In genomic region chr12:113639474-113639873, GRCh38 we compare ENCODE assay signal across 19 cellular contexts.
DNase-seq lines count a peak whose midpoint lies in the region; ATAC-seq, FAIRE-seq and TF ChIP-seq lines count a peak whose summit lies in the region.
"Had no signal": no experiment of that assay in that cellular context is flagged by ENCODE, and none has a peak within 500 bp of the region (broad histone marks: within the 10 kb centered on the region; RNA-seq: fewer than 3 reads in every experiment).

No MANE protein-coding gene starts in this region.

- H2AFZ ChIP-seq in H1 (ENCODE audit: low read length) (no peak overlapping the region), Karpas-422 (ENCODE audit: low read length) (no peak overlapping the region)

- H3K79me2 ChIP-seq in H1 (ENCODE audit: control insufficient read depth in 1 of 2, insufficient read depth in 2 of 2, low read length in 2 of 2) (no peaks in the 10 kb centered on the region), Karpas-422 (ENCODE audit: low read length) (no peaks in the 10 kb centered on the region)

- H3K4me3 ChIP-seq in H1 (ENCODE audit: extremely low read depth in 1 of 4, insufficient read depth in 2 of 4, low read depth in 3 of 4, low read length in 4 of 4): no peak overlapping the region
- H3K4me3 ChIP-seq in Karpas-422 (ENCODE audit: low read length): no peak overlapping the region

- no peak for ATAC-seq in WTC11

- H3K18ac ChIP-seq in H1 (ENCODE audit: extremely low read depth, low read length): no peak overlapping the region

- H4K91ac ChIP-seq in H1 (replicated peaks; ENCODE audit: insufficient read length, low read length): peak overlapping the region; percentile 62

- H3K79me1 ChIP-seq in H1 (ENCODE audit: low read depth, low read length): no peaks in the 10 kb centered on the region

- H3K23me2 ChIP-seq in H1 (ENCODE audit: low read depth, low read length): peaks cover 2% of the 10 kb centered on the region; the same call in 1 of the 2 replicates

- H3K36me3 Mint-ChIP-seq in WTC11 (no peaks in the 10 kb centered on the region), nephron (ENCODE audit: low read depth) (no peaks in the 10 kb centered on the region), type B pancreatic cell (no peaks in the 10 kb centered on the region)
- H3K36me3 Mint-ChIP-seq: CD4-positive, CD25-positive, alpha-beta regulatory T cell; CD8-positive, alpha-beta memory T cell had no signal

- H4K5ac ChIP-seq in H1 (ENCODE audit: insufficient read length, low read depth, low read length): no peak overlapping the region

- no peaks in the 10 kb centered on the region for H3K9me2 ChIP-seq in Karpas-422 (replicated peaks; ENCODE audit: insufficient read depth, low read length)

- H3K4me1 Mint-ChIP-seq in WTC11 (peaks cover 44% of the 10 kb centered on the region), nephron (peaks cover 11% of the 10 kb centered on the region), type B pancreatic cell (ENCODE audit: unreplicated experiment) (peaks cover 3% of the 10 kb centered on the region)

- H3K4me3 Mint-ChIP-seq in WTC11 (peak overlapping the region; percentile 71), nephron (peak overlapping the region; percentile 65 to 80 (median 69)), type B pancreatic cell (peak overlapping the region; percentile 64)
- H3K4me3 Mint-ChIP-seq: CD4-positive, CD25-positive, alpha-beta regulatory T cell; CD8-positive, alpha-beta memory T cell had no signal

- H2BK20ac ChIP-seq in H1 (ENCODE audit: low read length): peak overlapping the region; percentile 72; the same call in 1 of the 2 replicates

- no peak overlapping the region for H3K56ac ChIP-seq in H1 (replicated peaks; ENCODE audit: insufficient read length, low read depth, low read length)

- H2BK15ac ChIP-seq in H1 (ENCODE audit: low read length): 0 out of 2 replicates have a peak overlapping the region, but pooled peaks have one; percentile 88

- H4K20me1 ChIP-seq in H1 (replicated peaks in 1 of 2; ENCODE audit: control insufficient read depth in 1 of 2, insufficient read depth in 2 of 2, low read length in 2 of 2) (no peaks in the 10 kb centered on the region), Karpas-422 (ENCODE audit: insufficient read depth, low read depth, low read length) (no peaks in the 10 kb centered on the region)

- POLR2A ChIA-PET in WTC11 (lab: Charles Lee) (no interaction called here), H1 (lab: Charles Lee; ENCODE audit: partially characterized antibody) (no interaction called here)

- H2BK5ac ChIP-seq in H1 (ENCODE audit: low read depth, low read length): no peak overlapping the region

- H3K27me3 Mint-ChIP-seq in WTC11 (ENCODE audit: low read depth) (peaks cover 18% of the 10 kb centered on the region), nephron (ENCODE audit: low read depth) (peaks cover 87% of the 10 kb centered on the region), type B pancreatic cell (peaks cover 75% of the 10 kb centered on the region)

- no peak overlapping the region; a peak in 1 of 4 replicates for H3K4me2 ChIP-seq in H1 (ENCODE audit: insufficient read depth in 1 of 2, low read depth in 2 of 2, low read length in 2 of 2)
- H3K4me2 ChIP-seq in Karpas-422 (ENCODE audit: low read depth, low read length, poor library complexity, severe bottlenecking): no peak overlapping the region

- H4K8ac ChIP-seq in H1 (ENCODE audit: extremely low read depth, insufficient read depth, low read length): 0 out of 2 replicates have a peak overlapping the region, but pooled peaks have one; percentile 7

- H2BK120ac ChIP-seq in H1 (replicated peaks; ENCODE audit: low read depth, low read length): no peak overlapping the region

- H3K27ac Mint-ChIP-seq in WTC11: no peak overlapping the region
- H3K27ac Mint-ChIP-seq in nephron: no peak overlapping the region
- H3K27ac Mint-ChIP-seq in type B pancreatic cell: no peak overlapping the region
- H3K27ac Mint-ChIP-seq: CD4-positive, CD25-positive, alpha-beta regulatory T cell; CD8-positive, alpha-beta memory T cell; H9 had no signal

- FAIRE-seq in H1 (lab: Jason Lieb, UNC): no peak
- FAIRE-seq: A204.1, GM12892, GM18507 had no signal

- peaks cover 0 to 4% (median 0%) of the 10 kb centered on the region in 4 experiments; a peak in 3 of 7 replicates for H3K27me3 ChIP-seq in H1 (replicated peaks in 1 of 4; ENCODE audit: control insufficient read depth in 3 of 4, extremely low read depth in 1 of 4, insufficient read depth in 3 of 4, low read length in 3 of 4)
- no peaks in the 10 kb centered on the region for H3K27me3 ChIP-seq in Karpas-422 (ENCODE audit: low read length)

- no peak for DNase-seq in WTC11 (ENCODE audit: low spot score)
- no peak for DNase-seq in H1 (ENCODE audit: low read depth in 1 of 2, low spot score in 2 of 2)
- DNase-seq in type B pancreatic cell (ENCODE audit: extremely low spot score, unreplicated experiment): no peak
- no peak for DNase-seq in Karpas-422
- DNase-seq in stimulated activated CD4-positive, alpha-beta T cell treated with anti-CD3 and anti-CD28 coated beads, Interleukin-4, amount 100 ng/mL, for 4 hours: no peak
- DNase-seq in NCI-H1436 (lab: John Stamatoyannopoulos, UW): no peak
- DNase-seq: ACHN; BE2C; C1 segment of cervical spinal cord; CD4-positive, CD25-positive, alpha-beta regulatory T cell; CD8-positive, alpha-beta memory T cell; COR-L47; GDM1; GOT3; H9 had no signal

- no peaks in the 10 kb centered on the region for H3K9me3 ChIP-seq in H1 (ENCODE audit: insufficient read depth in 2 of 2, low read depth in 1 of 2, low read length in 1 of 2)
- H3K9me3 ChIP-seq in Karpas-422 (ENCODE audit: low read length): no peaks in the 10 kb centered on the region
- H3K9me3 ChIP-seq: BE2C had no signal

- WGBS in H1 (ENCODE audit: extremely low coverage in 1 of 2, insufficient coverage in 1 of 2, insufficient read length in 1 of 2, insufficient replicate concordance in 2 of 2, low coverage in 1 of 2, low lambda C conversion rate in 2 of 2, missing lambda C conversion rate in 1 of 2), 2 experiments: 84% methylated on average over 10 of the region's 10 CpGs; no CpG with 5 or more reads in 1 of the 2 experiments

- TF ChIP-seq CTCF in WTC11 (IDR thresholded peaks at IDR 0.05) (no peak), H1 (IDR thresholded peaks at IDR 0.05; ENCODE audit: control extremely low read depth in 1 of 3, insufficient read depth in 1 of 3, low read depth in 1 of 3, low read length in 3 of 3) (no peak), nephron (IDR thresholded peaks at IDR 0.05; ENCODE audit: unreplicated experiment in 3 of 3) (no peak), type B pancreatic cell (conservative IDR thresholded peaks at IDR 0.05) (no peak)

- no peak overlapping the region for H3K23ac ChIP-seq in H1 (ENCODE audit: insufficient read length)

- H3K27ac ChIP-seq in H1 (ENCODE audit: low read depth, low read length) (no peak overlapping the region), Karpas-422 (ENCODE audit: low read length) (no peak overlapping the region)

- no peak overlapping the region for H3K14ac ChIP-seq in H1 (ENCODE audit: insufficient read length)

- no peak for TF ChIP-seq EP300 in H1 (IDR thresholded peaks at IDR 0.05; ENCODE audit: borderline replicate concordance in 1 of 2, low read depth in 2 of 2, low read length in 2 of 2)

- H3K36me3 ChIP-seq in H1 (ENCODE audit: control insufficient read depth in 2 of 4, insufficient read depth in 4 of 4, low read length in 3 of 4) (no peaks in the 10 kb centered on the region; a peak in 2 of 8 replicates), Karpas-422 (ENCODE audit: insufficient read depth, low read length) (no peaks in the 10 kb centered on the region)
- H3K36me3 ChIP-seq: BE2C had no signal

- no peak for TF ChIP-seq RAD21 in H1 (IDR thresholded peaks at IDR 0.05 in 1 of 2, conservative IDR thresholded peaks at IDR 0.05 in 1 of 2; ENCODE audit: low read depth in 2 of 2, low read length in 2 of 2)

- H3K9ac ChIP-seq in H1 (replicated peaks in 1 of 4; ENCODE audit: extremely low read depth in 1 of 4, low read depth in 3 of 4, low read length in 3 of 4) (no peak overlapping the region), Karpas-422 (ENCODE audit: low read length) (no peak overlapping the region)

- no peak overlapping the region for H3K4ac ChIP-seq in H1 (replicated peaks; ENCODE audit: insufficient read length, low read depth, low read length)

- H2AK5ac ChIP-seq in H1 (ENCODE audit: low read depth, low read length): peak overlapping the region; percentile 90; the same call in 1 of the 2 replicates

- CTCF ChIA-PET in WTC11 (lab: Charles Lee) (interaction anchor here (1.1 kb wide), 1 partner anchor 178 kb away, joined by 4 read pairs; no protein-coding TSS in a partner anchor), H1 (lab: Charles Lee; ENCODE audit: partially characterized antibody) (interaction anchor here (1.0 to 2.2 kb wide), 2 partner anchors 40 to 102 kb away, joined by 3 to 5 read pairs; no protein-coding TSS in a partner anchor)

- H2BK12ac ChIP-seq in H1 (ENCODE audit: low read depth, low read length): no peak overlapping the region

- no peaks in the 10 kb centered on the region for H3K9me3 Mint-ChIP-seq in WTC11
- no peaks in the 10 kb centered on the region for H3K9me3 Mint-ChIP-seq in nephron
- no peaks in the 10 kb centered on the region for H3K9me3 Mint-ChIP-seq in type B pancreatic cell
- H3K9me3 Mint-ChIP-seq: H9 had no signal

- no peak for TF ChIP-seq POLR2A in H1 (IDR thresholded peaks at IDR 0.05; ENCODE audit: control extremely low read depth in 1 of 2, low read depth in 2 of 2, low read length in 2 of 2)

- H3K4me1 ChIP-seq in H1 (replicated peaks in 1 of 4; ENCODE audit: control insufficient read depth in 3 of 4, insufficient read depth in 4 of 4, low read length in 3 of 4) (peaks cover 0 to 10% (median 2%) of the 10 kb centered on the region in 4 experiments; a peak in 6 of 7 replicates), Karpas-422 (ENCODE audit: low read length) (no peaks in the 10 kb centered on the region)
- H3K4me1 ChIP-seq: BE2C had no signal

TF ChIP-seq in WTC11, 78 proteins besides CTCF, POLR2A, EP300 and RAD21 (continues in another document):
- no peak for TF ChIP-seq OVOL2 (CRISPR knock-in tag; IDR thresholded peaks at IDR 0.05; ENCODE audit: borderline replicate concordance)
- no peak for TF ChIP-seq MAX (CRISPR knock-in tag; IDR thresholded peaks at IDR 0.05)

TF ChIP-seq in H1, 55 proteins besides CTCF, POLR2A, EP300 and RAD21:
- TF ChIP-seq EZH2 (IDR thresholded peaks at IDR 0.05; ENCODE audit: low read depth, low read length, severe bottlenecking) (no peak), KDM1A (IDR thresholded peaks at IDR 0.05; ENCODE audit: borderline replicate concordance, low read length) (peak; percentile 36; the same call in 1 of the 2 replicates)
